ENCODE assay signal across 21 cellular contexts in genomic region chr10:118918116-118918515, GRCh38.
A peak's percentile ranks its signal among the peaks of the same experiment; 100 is the strongest.
DNase-seq lines count a peak whose midpoint lies in the region; ATAC-seq and TF ChIP-seq lines count a peak whose summit lies in the region.
"Had no signal": no experiment of that assay in that cellular context is flagged by ENCODE, and none has a peak within 500 bp of the region (broad histone marks: within the 10 kb centered on the region; RNA-seq: fewer than 3 reads in every experiment).

No MANE protein-coding gene starts in this region.

- TF ChIP-seq CTCF in PC-9 (conservative IDR thresholded peaks at IDR 0.05), result no peak
- TF ChIP-seq CTCF in neural progenitor cell (IDR thresholded peaks at IDR 0.05), result no peak
- TF ChIP-seq CTCF in type B pancreatic cell (conservative IDR thresholded peaks at IDR 0.05), result no peak

- peak overlapping the region; percentile 36 for H3K4me2 ChIP-seq in PC-9
- H3K4me2 ChIP-seq in neural progenitor cell, result peak overlapping the region; percentile 58
- H3K4me2 ChIP-seq: GM23338 had no signal

- H3K36me3 Mint-ChIP-seq in neural progenitor cell, result no peaks in the 10 kb centered on the region
- no peaks in the 10 kb centered on the region for H3K36me3 Mint-ChIP-seq in type B pancreatic cell
- H3K36me3 Mint-ChIP-seq: CD4-positive, CD25-positive, alpha-beta regulatory T cell; IgD-negative memory B cell had no signal

- peak overlapping the region; percentile 58; the same call in 1 of the 2 replicates for H2AFZ ChIP-seq in PC-9
- H2AFZ ChIP-seq in neural progenitor cell (replicated peaks), result no peak overlapping the region
- H2AFZ ChIP-seq: GM23338 had no signal

- H3K9me3 Mint-ChIP-seq in neural progenitor cell (no peaks in the 10 kb centered on the region), type B pancreatic cell (no peaks in the 10 kb centered on the region)
- H3K9me3 Mint-ChIP-seq: CD4-positive, CD25-positive, alpha-beta regulatory T cell; GM23338; HFFc6 had no signal

- no peaks in the 10 kb centered on the region for H3K9me3 ChIP-seq in PC-9 (ENCODE audit: insufficient read depth, low read depth)
- H3K9me3 ChIP-seq in neural progenitor cell (ENCODE audit: low read depth), result no peaks in the 10 kb centered on the region
- H3K9me3 ChIP-seq: BE2C, Caco-2 had no signal

- ATAC-seq in HG03159 (IDR thresholded peaks at IDR 0.05; ENCODE audit: unreplicated experiment), result no peak
- ATAC-seq: GM23338, HCT116, HepG2 had no signal

- CTCF ChIA-PET in PC-9 (lab: Charles Lee), result interaction anchor here (0.6 kb wide), 2 partner anchors 35 to 49 kb away, joined by 3 to 9 read pairs; no protein-coding TSS in a partner anchor

- peaks cover 26% of the 10 kb centered on the region for H3K4me1 ChIP-seq in PC-9 (replicated peaks; ENCODE audit: insufficient read depth)
- H3K4me1 ChIP-seq in neural progenitor cell, result peaks cover 15% of the 10 kb centered on the region

- H3F3A ChIP-seq in PC-9 (ENCODE audit: insufficient read depth, low read depth) (peaks cover 7% of the 10 kb centered on the region; the same call in 1 of the 2 replicates), neural progenitor cell (ENCODE audit: low read depth) (peaks cover 5% of the 10 kb centered on the region)

- POLR2A ChIA-PET in PC-9 (lab: Charles Lee; ENCODE audit: unreplicated experiment), result interaction anchor here (0.6 kb wide), 1 partner anchor 8 kb away, joined by 4 read pairs; no protein-coding TSS in a partner anchor

- H3K4me3 Mint-ChIP-seq in neural progenitor cell (no peak overlapping the region), type B pancreatic cell (no peak overlapping the region)
- H3K4me3 Mint-ChIP-seq: CD4-positive, CD25-positive, alpha-beta regulatory T cell; GM23338; HFFc6; IgD-negative memory B cell had no signal

- H3K4me1 Mint-ChIP-seq in neural progenitor cell (peaks cover 6% of the 10 kb centered on the region), type B pancreatic cell (ENCODE audit: unreplicated experiment) (no peaks in the 10 kb centered on the region)
- H3K4me1 Mint-ChIP-seq: CD4-positive, CD25-positive, alpha-beta regulatory T cell had no signal

- no peak overlapping the region for H3K9ac ChIP-seq in neural progenitor cell

- DNase-seq in NCI-H524 treated with DMSO at 0.1 percent for 48 hours (lab: John Stamatoyannopoulos, UW) (peak; percentile 80), PC-9 (no peak), neural progenitor cell (ENCODE audit: low spot score) (peak; percentile 62), type B pancreatic cell (ENCODE audit: extremely low spot score, unreplicated experiment) (peak; percentile 8), foreskin melanocyte (no peak), NCI-H345 (lab: John Stamatoyannopoulos, UW) (no peak)
- DNase-seq: ACHN; BE2C; C1 segment of cervical spinal cord; Caco-2; CD4-positive, CD25-positive, alpha-beta regulatory T cell; DMS153; DMS79; GDM1; H7; HFFc6 had no signal

- BruUV-seq in PC-9 (replicated peaks; lab: Mats Ljungman, UMichigan), result no TSS peak

- no peaks in the 10 kb centered on the region for H3K9me2 ChIP-seq in PC-9 (ENCODE audit: insufficient read depth)

- H3K79me2 ChIP-seq in PC-9 (ENCODE audit: low read depth) (no peaks in the 10 kb centered on the region), neural progenitor cell (ENCODE audit: low read depth) (no peaks in the 10 kb centered on the region)

- intact Hi-C loops in PC-9 (cut with micrococcal nuclease; ENCODE audit: unreplicated experiment), result no loop called here

- H3K27ac ChIP-seq in PC-9, result peak overlapping the region; percentile 62
- H3K27ac ChIP-seq in neural progenitor cell, result no peak overlapping the region

- H3K27me3 ChIP-seq in PC-9 (ENCODE audit: insufficient read depth, low read depth) (no peaks in the 10 kb centered on the region), neural progenitor cell (no peaks in the 10 kb centered on the region)
- H3K27me3 ChIP-seq: BE2C had no signal

- H4K20me1 ChIP-seq in PC-9 (ENCODE audit: insufficient read depth), result no peaks in the 10 kb centered on the region
- no peaks in the 10 kb centered on the region for H4K20me1 ChIP-seq in neural progenitor cell (ENCODE audit: low read depth)

- H3K27ac Mint-ChIP-seq in neural progenitor cell (no peak overlapping the region), type B pancreatic cell (no peak overlapping the region)
- H3K27ac Mint-ChIP-seq: CD4-positive, CD25-positive, alpha-beta regulatory T cell; GM23338; HFFc6; IgD-negative memory B cell had no signal

- H3K4me3 ChIP-seq in PC-9 (no peak overlapping the region), neural progenitor cell (no peak overlapping the region)
- H3K4me3 ChIP-seq: GM23338 had no signal

- H3K27me3 Mint-ChIP-seq in neural progenitor cell (ENCODE audit: insufficient read depth, low read depth) (peaks cover 4% of the 10 kb centered on the region), type B pancreatic cell (peaks cover 4% of the 10 kb centered on the region)

- H3K36me3 ChIP-seq in PC-9 (ENCODE audit: low read depth) (no peaks in the 10 kb centered on the region), neural progenitor cell (no peaks in the 10 kb centered on the region)
- H3K36me3 ChIP-seq: BE2C had no signal

Comparison
In these comparisons a context has a peak if more than half of its experiments do, and no peak if none do; other contexts are left out.
1. DNase-seq: peak in NCI-H524 treated with DMSO at 0.1 percent for 48 hours (single experiment), neural progenitor cell (single experiment) and type B pancreatic cell (single experiment); none in PC-9 (0 of 2), foreskin melanocyte (single experiment) and NCI-H345 (single experiment).